In genomic region chr4:119517361-119518229, GRCh38 we compare ENCODE assay signal across 12 cellular contexts.
A peak's percentile ranks its signal among the peaks of the same experiment; 100 is the strongest.
DNase-seq lines count a peak whose midpoint lies in the region; ATAC-seq and TF ChIP-seq lines count a peak whose summit lies in the region.
"Had no signal": no experiment of that assay in that cellular context is flagged by ENCODE, and none has a peak within 500 bp of the region (broad histone marks: within the 10 kb centered on the region; RNA-seq: fewer than 3 reads in every experiment).

No MANE protein-coding gene starts in this region.

- no peaks in the 10 kb centered on the region for H3K9me3 ChIP-seq in esophagus squamous epithelium
- H3K9me3 ChIP-seq in aorta (ENCODE audit: control insufficient read depth, low read length): no peaks in the 10 kb centered on the region
- H3K9me3 ChIP-seq: prostate gland, uterus had no signal

- no peak for TF ChIP-seq CTCF in esophagus squamous epithelium (IDR thresholded peaks at IDR 0.05)

- H3K27me3 ChIP-seq in esophagus squamous epithelium (no peaks in the 10 kb centered on the region), aorta (ENCODE audit: control insufficient read depth in 1 of 2, insufficient read depth in 2 of 2, low read length in 1 of 2) (no peaks in the 10 kb centered on the region)
- H3K27me3 ChIP-seq: uterus had no signal

- peaks cover 4 to 54% (median 6%) of the 10 kb centered on the region in 3 donors for H3K36me3 ChIP-seq in esophagus squamous epithelium
- peaks cover 0 to 2% of the 10 kb centered on the region in 2 donors for H3K36me3 ChIP-seq in aorta (ENCODE audit: control insufficient read depth in 1 of 2, insufficient read depth in 2 of 2, low read length in 1 of 2)
- H3K36me3 ChIP-seq: uterus had no signal

- H3K4me3 ChIP-seq in esophagus squamous epithelium: no peak overlapping the region
- H3K4me3 ChIP-seq in aorta (ENCODE audit: low read length in 2 of 2): no peak overlapping the region
- H3K4me3 ChIP-seq: lung, prostate gland, uterus had no signal

- peak; percentile 39 for DNase-seq in M059J (ENCODE audit: low read depth)
- DNase-seq in esophagus squamous epithelium (lab: John Stamatoyannopoulos, UW): no peak
- peak; percentile 5 for DNase-seq in medulla oblongata (ENCODE audit: extremely low spot score)
- no peak for DNase-seq in aorta
- no peak for DNase-seq in nucleus accumbens (lab: John Stamatoyannopoulos, UW)
- DNase-seq in germinal center (ENCODE audit: low spot score): no peak
- no peak for DNase-seq in NCI-H187 treated with DMSO at 0.1 percent for 48 hours (lab: John Stamatoyannopoulos, UW)
- DNase-seq: NCI-H1417, T-helper 2 cell, uterus had no signal

- intact Hi-C loops in esophagus squamous epithelium (cut with DNase I) (no loop called here), aorta (cut with DNase I) (loop anchor here in 1 of 2 donors (10.0 kb wide), 1 partner anchor 107 kb away; the partner anchor contains the start of gene PDE5A)

- H3K27ac ChIP-seq in esophagus squamous epithelium: peak overlapping the region in 3 of 4 donors; percentile 40 to 59 (median 59)
- H3K27ac ChIP-seq in aorta (ENCODE audit: low read depth in 1 of 2, low read length in 2 of 2): peak overlapping the region; percentile 64 to 87
- H3K27ac ChIP-seq: prostate gland had no signal

- H3K4me1 ChIP-seq in esophagus squamous epithelium: peaks cover 0 to 11% (median 0%) of the 10 kb centered on the region in 3 donors
- peaks cover 5 to 6% of the 10 kb centered on the region in 2 donors for H3K4me1 ChIP-seq in aorta (ENCODE audit: control insufficient read depth in 1 of 2, insufficient read depth in 2 of 2, low read length in 2 of 2)
- H3K4me1 ChIP-seq: prostate gland, uterus had no signal

- 61 to 90% methylated on average over 2 of the region's 2 CpGs for WGBS in esophagus squamous epithelium, 2 donors
- 17% methylated on average over 2 of the region's 2 CpGs for WGBS in aorta, 2 donors

- TF ChIP-seq POLR2A in esophagus squamous epithelium (IDR thresholded peaks at IDR 0.05): no peak

- ATAC-seq in aorta (ENCODE audit: low FRiP score): peak; percentile 43

Comparison
In these comparisons a context has a peak if more than half of its experiments do, and no peak if none do; other contexts are left out.
1. DNase-seq: peak in M059J (single experiment) and medulla oblongata (single experiment); none in esophagus squamous epithelium (single experiment), aorta (0 of 2), nucleus accumbens (0 of 56), germinal center (single experiment) and NCI-H187 treated with DMSO at 0.1 percent for 48 hours (single experiment).